33 cellular contexts compared by ENCODE assay signal in the genomic region with DNA sequence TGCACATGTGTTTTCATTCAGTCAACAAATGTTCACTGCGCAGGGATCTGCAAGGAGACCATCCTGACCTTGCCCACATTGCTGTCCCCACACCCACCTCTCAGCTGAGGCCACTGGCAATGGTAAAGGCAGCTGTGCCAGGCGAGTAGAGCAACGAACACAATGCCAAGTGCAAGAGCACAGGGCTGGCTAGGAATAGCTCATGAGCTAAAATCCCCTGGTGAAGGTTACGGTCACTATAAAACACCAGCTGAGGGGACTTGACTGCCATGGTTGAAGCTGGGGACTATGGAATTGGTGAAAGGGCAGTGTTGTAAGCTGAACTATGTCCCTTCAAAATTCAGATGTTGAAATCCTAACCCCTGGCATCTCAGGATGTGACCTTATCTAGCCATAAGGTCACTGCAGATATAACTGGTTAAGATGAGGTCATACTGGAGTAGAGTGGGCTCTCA.
DNase-seq lines count a peak whose midpoint lies in the region; ATAC-seq, FAIRE-seq and TF ChIP-seq lines count a peak whose summit lies in the region.
"Had no signal": no experiment of that assay in that cellular context is flagged by ENCODE, and none has a peak within 500 bp of the region (broad histone marks: within the 10 kb centered on the region; RNA-seq: fewer than 3 reads in every experiment).

No MANE protein-coding gene starts in this region.

- H3K27me3 Mint-ChIP-seq in activated T-helper 17 cell treated with anti-CD3 and anti-CD28 coated beads, Interleukin-2, amount 50 U/mL, for 72 hours, result no peaks in the 10 kb centered on the region
- H3K27me3 Mint-ChIP-seq: activated CD8-positive, alpha-beta memory T cell treated with anti-CD3 and anti-CD28 coated beads, Interleukin-2, amount 10 ng/mL, durations not matched to agents 7 days and 5 days; stimulated activated naive CD8-positive, alpha-beta T cell treated with anti-CD3 and anti-CD28 coated beads, Interleukin-15, amount 100 ng/mL, for 72 hours had no signal

- no peak overlapping the region for H3K4me3 Mint-ChIP-seq in activated T-helper 17 cell treated with anti-CD3 and anti-CD28 coated beads, Interleukin-2, amount 50 U/mL, for 72 hours
- H3K4me3 Mint-ChIP-seq: activated CD8-positive, alpha-beta memory T cell treated with anti-CD3 and anti-CD28 coated beads, Interleukin-2, amount 10 ng/mL, durations not matched to agents 7 days and 5 days; CD14-positive monocyte; endodermal cell; nephron; stimulated activated naive CD8-positive, alpha-beta T cell treated with anti-CD3 and anti-CD28 coated beads, Interleukin-15, amount 100 ng/mL, for 72 hours had no signal

- H3K36me3 Mint-ChIP-seq in activated T-helper 17 cell treated with anti-CD3 and anti-CD28 coated beads, Interleukin-2, amount 50 U/mL, for 72 hours (ENCODE audit: low read depth), result peaks cover 33% of the 10 kb centered on the region

- WGBS in heart left ventricle, 4 donors, result 50 to 86% (median 56%) methylated on average over 4 of the region's 4 CpGs

- no peak for TF ChIP-seq CTCF in heart left ventricle (IDR thresholded peaks at IDR 0.05)

- H3K27ac Mint-ChIP-seq in activated T-helper 17 cell treated with anti-CD3 and anti-CD28 coated beads, Interleukin-2, amount 50 U/mL, for 72 hours, result peak overlapping the region; percentile 0
- H3K27ac Mint-ChIP-seq: activated CD8-positive, alpha-beta memory T cell treated with anti-CD3 and anti-CD28 coated beads, Interleukin-2, amount 10 ng/mL, durations not matched to agents 7 days and 5 days; endodermal cell; nephron had no signal

- peak; percentile 13 for FAIRE-seq in urothelium cell line (lab: Jason Lieb, UNC)

- H3K4me1 ChIP-seq in heart left ventricle, result peaks cover 0 to 45% (median 15%) of the 10 kb centered on the region in 12 donors
- H3K4me1 ChIP-seq: foreskin keratinocyte had no signal

- H3K9me3 Mint-ChIP-seq in activated T-helper 17 cell treated with anti-CD3 and anti-CD28 coated beads, Interleukin-2, amount 50 U/mL, for 72 hours, result no peaks in the 10 kb centered on the region
- H3K9me3 Mint-ChIP-seq: CD14-positive monocyte; endodermal cell; nephron; stimulated activated naive CD8-positive, alpha-beta T cell treated with anti-CD3 and anti-CD28 coated beads, Interleukin-15, amount 100 ng/mL, for 72 hours had no signal

- no peaks in the 10 kb centered on the region for H3K9me3 ChIP-seq in heart left ventricle
- H3K9me3 ChIP-seq: MG63, spleen, thyroid gland had no signal

- no peak overlapping the region for H3K4me3 ChIP-seq in heart left ventricle
- H3K4me3 ChIP-seq: MG63, spleen, thyroid gland had no signal

- ATAC-seq in activated T-helper 17 cell treated with anti-CD3 and anti-CD28 coated beads, Interleukin-2, amount 50 U/mL, for 72 hours (replicated peaks), result no peak
- ATAC-seq in heart left ventricle, result peak; percentile 93 to 96 (median 95)
- ATAC-seq: activated CD4-positive, CD25-positive, alpha-beta regulatory T cell treated with anti-CD3 and anti-CD28 coated beads, Interleukin-2, amount 50 U/mL, for 24 hours; activated CD8-positive, alpha-beta memory T cell treated with anti-CD3 and anti-CD28 coated beads, Interleukin-2, amount 10 ng/mL, durations not matched to agents 7 days and 5 days; esophagus mucosa; foreskin keratinocyte; PC-3; stimulated activated naive CD8-positive, alpha-beta T cell treated with anti-CD3 and anti-CD28 coated beads, Interleukin-15, amount 100 ng/mL, for 72 hours had no signal

- peaks cover 0 to 38% (median 5%) of the 10 kb centered on the region in 9 donors for H3K36me3 ChIP-seq in heart left ventricle
- H3K36me3 ChIP-seq: MG63, thyroid gland had no signal

- no peaks in the 10 kb centered on the region for H3K27me3 ChIP-seq in heart left ventricle
- H3K27me3 ChIP-seq: foreskin keratinocyte, MG63, spleen, thyroid gland had no signal

- peaks cover 3% of the 10 kb centered on the region for H3K4me1 Mint-ChIP-seq in activated T-helper 17 cell treated with anti-CD3 and anti-CD28 coated beads, Interleukin-2, amount 50 U/mL, for 72 hours
- H3K4me1 Mint-ChIP-seq: activated CD8-positive, alpha-beta memory T cell treated with anti-CD3 and anti-CD28 coated beads, Interleukin-2, amount 10 ng/mL, durations not matched to agents 7 days and 5 days; endodermal cell; stimulated activated naive CD8-positive, alpha-beta T cell treated with anti-CD3 and anti-CD28 coated beads, Interleukin-15, amount 100 ng/mL, for 72 hours had no signal

- intact Hi-C loops in heart left ventricle (cut with DNase I), result no loop called here

- peak in 4 of 5 donors; percentile 70 to 86 (median 78) for DNase-seq in heart left ventricle
- DNase-seq in medulla oblongata (ENCODE audit: extremely low spot score), result peak; percentile 61
- DNase-seq in urothelium cell line (ENCODE audit: low spot score), result no peak
- DNase-seq in AG20443 (ENCODE audit: low spot score), result no peak
- no peak for DNase-seq in stimulated activated CD4-positive, alpha-beta T cell treated with anti-CD3 and anti-CD28 coated beads, Interleukin-4, amount 100 ng/mL, for 1 hour
- no peak for DNase-seq in C1 segment of cervical spinal cord (lab: John Stamatoyannopoulos, UW)
- DNase-seq: activated CD4-positive, alpha-beta T cell treated with anti-CD3 and anti-CD28 coated beads, Interleukin-2, amount 50 U/mL, for 4 hours; activated CD8-positive, alpha-beta memory T cell treated with anti-CD3 and anti-CD28 coated beads, Interleukin-2, amount 10 ng/mL, durations not matched to agents 7 days and 5 days; activated naive CD4-positive, alpha-beta T cell treated with Interleukin-2 at 50 U/mL for 16 hours; activated T-cell treated with anti-CD3 and anti-CD28 coated beads, Interleukin-2, amount 50 U/mL, for 48 hours; dermis blood vessel endothelial cell; DMS79 treated with DMSO at 0.1 percent for 48 hours; endodermal cell; foreskin keratinocyte; GF-D8; MG63; NCI-H1436; NCI-H2081 treated with DMSO at 0.1 percent for 48 hours; NCI-H2227 treated with DMSO at 0.1 percent for 48 hours; NCI-H526; PC-3; spleen; stimulated activated CD4-positive, alpha-beta T cell treated with anti-CD3 and anti-CD28 coated beads, Interleukin-2, amount 100 ng/mL, for 24 hours; stimulated activated CD8-positive, alpha-beta memory T cell treated with anti-CD3 and anti-CD28 coated beads, Interleukin-4, amount 100 ng/mL, for 48 hours; stimulated activated naive CD8-positive, alpha-beta T cell treated with anti-CD3 and anti-CD28 coated beads, Interleukin-15, amount 100 ng/mL, for 72 hours; T-helper 2 cell; thyroid gland had no signal

- no peak for TF ChIP-seq POLR2A in heart left ventricle (IDR thresholded peaks at IDR 0.05)

- peak overlapping the region; percentile 21 to 88 (median 78) for H3K27ac ChIP-seq in heart left ventricle
- H3K27ac ChIP-seq: foreskin keratinocyte, KMS-11, spleen, thyroid gland had no signal

Comparison
In these comparisons a context has a peak if more than half of its experiments do, and no peak if none do; other contexts are left out.
1. DNase-seq: peak in heart left ventricle (4 of 5) and medulla oblongata (single experiment); none in urothelium cell line (single experiment), AG20443 (single experiment), stimulated activated CD4-positive, alpha-beta T cell treated with anti-CD3 and anti-CD28 coated beads, Interleukin-4, amount 100 ng/mL, for 1 hour (single experiment) and C1 segment of cervical spinal cord (0 of 14).